ENCODE assay signal across 8 cellular contexts in genomic region chr13:45417790-45418534, GRCh38. TPM values are rescaled to one million over a fixed set of nuclear protein-coding genes. Genes with fewer than 3 reads are reported as not detected.
DNase-seq lines count a peak whose midpoint lies in the region; ATAC-seq and TF ChIP-seq lines count a peak whose summit lies in the region.

SLC25A30 (minus strand) TSS chr13:45418373; CDS start chr13:45411425, 6,948 bp downstream.

- DNase-seq in DMS53 treated with DMSO at 0.1 percent for 48 hours (lab: John Stamatoyannopoulos, UW; ENCODE audit: unreplicated experiment), result peak; percentile 83
- peak; percentile 87 for DNase-seq in KG1 (lab: John Stamatoyannopoulos, UW)
- peak; percentile 85 for DNase-seq in RPMI8226
- DNase-seq in activated T-helper 1 cell treated with anti-CD3 and anti-CD28 coated beads, Interleukin-2, amount 50 U/mL, for 16 hours (ENCODE audit: low read depth in 1 of 2, low spot score in 1 of 2), result peak; percentile 85 to 87
- peak; percentile 84 to 92 for DNase-seq in fibroblast of lung (ENCODE audit: low read depth in 2 of 2)
- DNase-seq in naive thymus-derived CD4-positive, alpha-beta T cell, result peak; percentile 73 to 90 (median 87)
- peak; percentile 87 for DNase-seq in stimulated activated naive B cell treated with anti-CD40 and anti-IgM and Interleukin-4, amounts not matched to agents 10 μg/mL and 1 μg/mL and 100 μg/mL, for 72 hours

- peaks cover 0 to 4% (median 0%) of the 10 kb centered on the region in 11 donors for H3K9me3 Mint-ChIP-seq in naive thymus-derived CD4-positive, alpha-beta T cell
- no peaks in the 10 kb centered on the region for H3K9me3 Mint-ChIP-seq in stimulated activated naive B cell treated with anti-CD40 and anti-IgM and Interleukin-4, amounts not matched to agents 10 μg/mL and 1 μg/mL and 100 μg/mL, for 72 hours

- H3K4me3 Mint-ChIP-seq in naive thymus-derived CD4-positive, alpha-beta T cell, result peak within 1 kb of the TSS; percentile 90 to 98 (median 96)
- peak within 1 kb of the TSS; percentile 99 to 100 for H3K4me3 Mint-ChIP-seq in stimulated activated naive B cell treated with anti-CD40 and anti-IgM and Interleukin-4, amounts not matched to agents 10 μg/mL and 1 μg/mL and 100 μg/mL, for 72 hours

- H3K36me3 Mint-ChIP-seq in naive thymus-derived CD4-positive, alpha-beta T cell, result peaks cover 0 to 4% (median 0%) of the 10 kb centered on the region in 5 donors
- peaks cover 6% of the 10 kb centered on the region in 2 donors for H3K36me3 Mint-ChIP-seq in stimulated activated naive B cell treated with anti-CD40 and anti-IgM and Interleukin-4, amounts not matched to agents 10 μg/mL and 1 μg/mL and 100 μg/mL, for 72 hours

- H3K27me3 ChIP-seq in fibroblast of lung (ENCODE audit: control insufficient read depth, insufficient read depth, low read length), result no peaks in the 10 kb centered on the region
- H3K27me3 ChIP-seq in naive thymus-derived CD4-positive, alpha-beta T cell (ENCODE audit: control insufficient read depth in 2 of 2, insufficient read depth in 2 of 2, low read length in 2 of 2), result no peaks in the 10 kb centered on the region

- H3K27ac Mint-ChIP-seq in naive thymus-derived CD4-positive, alpha-beta T cell, result peak within 1 kb of the TSS; percentile 92 to 99 (median 96)
- peak within 1 kb of the TSS; percentile 99 for H3K27ac Mint-ChIP-seq in stimulated activated naive B cell treated with anti-CD40 and anti-IgM and Interleukin-4, amounts not matched to agents 10 μg/mL and 1 μg/mL and 100 μg/mL, for 72 hours

- peak within 1 kb of the TSS; percentile 74 for H3K4me2 ChIP-seq in fibroblast of lung (ENCODE audit: extremely low read depth, insufficient read depth, low read length)

- H3K4me3 ChIP-seq in fibroblast of lung (replicated peaks in 1 of 4; ENCODE audit: control extremely low read depth in 1 of 4, insufficient read depth in 1 of 4, low read depth in 3 of 4, low read length in 4 of 4), result peak within 1 kb of the TSS; percentile 63 to 92 (median 80)
- peak within 1 kb of the TSS; percentile 97 for H3K4me3 ChIP-seq in naive thymus-derived CD4-positive, alpha-beta T cell (ENCODE audit: low read length)

- H3K9me3 ChIP-seq in fibroblast of lung (ENCODE audit: control insufficient read depth, insufficient read depth, low read depth, low read length), result no peaks in the 10 kb centered on the region
- H3K9me3 ChIP-seq in naive thymus-derived CD4-positive, alpha-beta T cell (ENCODE audit: control insufficient read depth in 2 of 3, low read length in 3 of 3), result no peaks in the 10 kb centered on the region

- H3K9ac ChIP-seq in fibroblast of lung (ENCODE audit: insufficient read depth, low read length), result peak within 1 kb of the TSS; percentile 72

- ATAC-seq in GM21717 (IDR thresholded peaks at IDR 0.05; ENCODE audit: unreplicated experiment), result peak; percentile 93
- ATAC-seq in naive thymus-derived CD4-positive, alpha-beta T cell, result peak; percentile 97
- peak; percentile 95 for ATAC-seq in stimulated activated naive B cell treated with anti-CD40 and anti-IgM and Interleukin-4, amounts not matched to agents 10 μg/mL and 1 μg/mL and 100 μg/mL, for 72 hours (replicated peaks)

- intact Hi-C loops in naive thymus-derived CD4-positive, alpha-beta T cell (cut with micrococcal nuclease), result loop anchor here (1.0 to 5.0 kb wide), 15 partner anchors 10 to 1135 kb away; partner anchors contain the start of genes COG3 (in 2 of the 2), TPT1 (in 2 of the 2), GTF2F2 (in 1 of the 2) and LCP1 (in 1 of the 2)

- POLR2A ChIA-PET in naive thymus-derived CD4-positive, alpha-beta T cell (lab: Charles Lee), result interaction anchor here (0.8 to 5.6 kb wide), 12 partner anchors 8 to 81 kb away, joined by 3 to 40 read pairs (median 6); partner anchors contain the start of genes COG3 and TPT1

- no peaks in the 10 kb centered on the region for H3K27me3 Mint-ChIP-seq in naive thymus-derived CD4-positive, alpha-beta T cell
- H3K27me3 Mint-ChIP-seq in stimulated activated naive B cell treated with anti-CD40 and anti-IgM and Interleukin-4, amounts not matched to agents 10 μg/mL and 1 μg/mL and 100 μg/mL, for 72 hours, result no peaks in the 10 kb centered on the region

- no peaks in the 10 kb centered on the region for H4K20me1 ChIP-seq in fibroblast of lung (ENCODE audit: control insufficient read depth, extremely low read depth, insufficient read depth, low read length)

- H3K79me2 ChIP-seq in fibroblast of lung (ENCODE audit: control insufficient read depth, insufficient read depth, low read length), result peaks cover 3% of the 10 kb centered on the region

- peaks cover 3% of the 10 kb centered on the region for H3K4me1 ChIP-seq in fibroblast of lung (ENCODE audit: control insufficient read depth, extremely low read depth, insufficient read depth, low read length)
- H3K4me1 ChIP-seq in naive thymus-derived CD4-positive, alpha-beta T cell (ENCODE audit: control insufficient read depth in 2 of 2, insufficient read depth in 2 of 2, low read length in 2 of 2), result peaks cover 4 to 21% of the 10 kb centered on the region in 2 donors

- no peak for TF ChIP-seq CTCF in fibroblast of lung (conservative IDR thresholded peaks at IDR 0.05 in 1 of 2, IDR thresholded peaks at IDR 0.05 in 1 of 2; ENCODE audit: low read depth in 1 of 2, low read length in 2 of 2)

- H3K36me3 ChIP-seq in fibroblast of lung (ENCODE audit: control insufficient read depth, insufficient read depth, low read length), result no peaks in the 10 kb centered on the region
- H3K36me3 ChIP-seq in naive thymus-derived CD4-positive, alpha-beta T cell (ENCODE audit: control insufficient read depth in 2 of 3, insufficient read depth in 3 of 3, low read length in 3 of 3), result peaks cover 0 to 4% (median 0%) of the 10 kb centered on the region in 3 experiments

- CTCF ChIA-PET in naive thymus-derived CD4-positive, alpha-beta T cell (lab: Charles Lee), result interaction anchor here (1.3 to 3.0 kb wide), 5 partner anchors 23 to 70 kb away, joined by 4 to 16 read pairs (median 7); no protein-coding TSS in a partner anchor

- peak within 1 kb of the TSS; percentile 72 for H3K27ac ChIP-seq in fibroblast of lung (ENCODE audit: insufficient read depth, low read length)
- H3K27ac ChIP-seq in naive thymus-derived CD4-positive, alpha-beta T cell (ENCODE audit: low read depth, low read length), result peak within 1 kb of the TSS; percentile 79

- peaks cover 0 to 36% (median 27%) of the 10 kb centered on the region in 7 donors for H3K4me1 Mint-ChIP-seq in naive thymus-derived CD4-positive, alpha-beta T cell
- peaks cover 5 to 24% of the 10 kb centered on the region in 2 donors for H3K4me1 Mint-ChIP-seq in stimulated activated naive B cell treated with anti-CD40 and anti-IgM and Interleukin-4, amounts not matched to agents 10 μg/mL and 1 μg/mL and 100 μg/mL, for 72 hours

- peak within 1 kb of the TSS; percentile 97 for H2AFZ ChIP-seq in fibroblast of lung (ENCODE audit: low read length)

RNA-seq across cellular contexts. Expression of gene SLC25A30, which starts in this region (rescaled TPM):
- 16.2 and 27.6 TPM in 2 replicates for total RNA-seq in fibroblast of lung
- polyA plus RNA-seq in fibroblast of lung, result 14.5 and 18.6 TPM in 2 replicates
- 9.7 and 13.4 TPM in 2 replicates for polyA plus RNA-seq in fibroblast of lung (2012)
- polyA minus RNA-seq in fibroblast of lung (ENCODE audit: low replicate concordance), result 17.9 and 30.6 TPM in 2 replicates
- 10 to 100 TPM; 13.3 to 29.4 (median 23.6) TPM for total RNA-seq in naive thymus-derived CD4-positive, alpha-beta T cell
- 1 to 10 TPM; 1.7 to 2.1 TPM for polyA plus RNA-seq in naive thymus-derived CD4-positive, alpha-beta T cell

Comparison
In these comparisons a context has a peak if more than half of its experiments do, and no peak if none do; other contexts are left out.
1. Peak in every context shown above with its lines: DNase-seq, ATAC-seq, H3K4me3 ChIP-seq and H3K27ac ChIP-seq.